In the genomic region with DNA sequence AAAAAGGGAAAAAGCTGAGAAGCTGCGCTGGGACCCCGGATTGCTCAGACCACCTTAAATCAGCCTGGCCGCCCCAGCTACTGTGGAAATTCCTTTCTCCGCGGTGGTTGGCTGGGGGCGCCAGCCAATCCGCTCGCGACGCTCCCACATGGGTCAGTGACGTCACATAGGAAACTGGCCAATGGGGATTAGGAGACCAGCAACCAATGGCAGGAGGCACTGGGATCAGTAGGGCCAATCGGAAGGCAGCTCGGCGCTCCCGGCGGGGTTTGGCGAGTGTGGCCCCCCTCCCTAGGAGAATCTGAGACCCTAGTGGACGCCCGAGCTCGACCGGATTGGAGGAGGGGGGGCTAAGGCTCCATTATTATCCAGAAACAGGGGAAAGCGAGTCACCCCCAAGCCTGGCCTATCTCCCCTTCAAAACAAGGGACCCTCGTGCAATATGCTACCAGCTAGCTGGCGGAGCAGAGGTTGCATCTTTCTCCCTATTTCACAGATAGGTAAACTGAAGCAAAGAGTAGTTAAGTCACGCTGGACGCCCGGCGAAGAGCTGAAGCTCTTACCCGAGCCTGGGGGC, we compare ENCODE assay signal across 8 cellular contexts. TPM values are rescaled to one million over a fixed set of nuclear protein-coding genes. Genes with fewer than 3 reads are reported as not detected.
DNase-seq lines count a peak whose midpoint lies in the region; ATAC-seq and TF ChIP-seq lines count a peak whose summit lies in the region.

No MANE protein-coding gene starts in this region.

- no peak for TF ChIP-seq CTCF in vagina (IDR thresholded peaks at IDR 0.05)

- DNase-seq in NCI-H2029 (lab: John Stamatoyannopoulos, UW) (peak; percentile 99), T-helper 9 cell (peak; percentile 87), astrocyte of the hippocampus (ENCODE audit: low read depth, low spot score) (peak; percentile 100), hepatic stellate cell (ENCODE audit: low spot score) (peak; percentile 100), putamen (ENCODE audit: low spot score) (peak; percentile 97), vagina (ENCODE audit: extremely low spot score in 2 of 2) (peak in 1 of 2 donors; percentile 99)

- H3K4me1 ChIP-seq in vagina = peaks cover 24% of the 10 kb centered on the region

- ATAC-seq in GM18502 (IDR thresholded peaks at IDR 0.05; ENCODE audit: poor library complexity, unreplicated experiment) = peak; percentile 83
- peak; percentile 78 for ATAC-seq in HG02973 (IDR thresholded peaks at IDR 0.05; ENCODE audit: unreplicated experiment)

- no peaks in the 10 kb centered on the region for H3K9me3 ChIP-seq in vagina

- H3K27me3 ChIP-seq in vagina = no peaks in the 10 kb centered on the region

- H3K27ac ChIP-seq in vagina = peak overlapping the region; percentile 94

- intact Hi-C loops in vagina (cut with DNase I) = no loop called here

- H3K4me3 ChIP-seq in vagina = peak overlapping the region; percentile 56 to 73

- peak in 1 of 2 donors; percentile 50 for TF ChIP-seq POLR2A in vagina (IDR thresholded peaks at IDR 0.05)

- no peaks in the 10 kb centered on the region for H3K36me3 ChIP-seq in vagina

RNA-seq across cellular contexts. Expression of a gene that starts 6.5 kb away (rescaled TPM):
- total RNA-seq in vagina = 28.2 TPM

RNA-seq across cellular contexts. Expression of a gene that starts 26.7 kb away (rescaled TPM):
- 451 TPM for total RNA-seq in vagina

RNA-seq across cellular contexts. Expression of a gene that starts 58.3 kb away (rescaled TPM):
- 10.6 TPM for total RNA-seq in vagina

RNA-seq across cellular contexts. Expression of a gene that starts 58.5 kb away (rescaled TPM):
- 33.6 TPM for total RNA-seq in vagina
